Comparison of ENCODE assay signal across 8 cellular contexts in the genomic region with DNA sequence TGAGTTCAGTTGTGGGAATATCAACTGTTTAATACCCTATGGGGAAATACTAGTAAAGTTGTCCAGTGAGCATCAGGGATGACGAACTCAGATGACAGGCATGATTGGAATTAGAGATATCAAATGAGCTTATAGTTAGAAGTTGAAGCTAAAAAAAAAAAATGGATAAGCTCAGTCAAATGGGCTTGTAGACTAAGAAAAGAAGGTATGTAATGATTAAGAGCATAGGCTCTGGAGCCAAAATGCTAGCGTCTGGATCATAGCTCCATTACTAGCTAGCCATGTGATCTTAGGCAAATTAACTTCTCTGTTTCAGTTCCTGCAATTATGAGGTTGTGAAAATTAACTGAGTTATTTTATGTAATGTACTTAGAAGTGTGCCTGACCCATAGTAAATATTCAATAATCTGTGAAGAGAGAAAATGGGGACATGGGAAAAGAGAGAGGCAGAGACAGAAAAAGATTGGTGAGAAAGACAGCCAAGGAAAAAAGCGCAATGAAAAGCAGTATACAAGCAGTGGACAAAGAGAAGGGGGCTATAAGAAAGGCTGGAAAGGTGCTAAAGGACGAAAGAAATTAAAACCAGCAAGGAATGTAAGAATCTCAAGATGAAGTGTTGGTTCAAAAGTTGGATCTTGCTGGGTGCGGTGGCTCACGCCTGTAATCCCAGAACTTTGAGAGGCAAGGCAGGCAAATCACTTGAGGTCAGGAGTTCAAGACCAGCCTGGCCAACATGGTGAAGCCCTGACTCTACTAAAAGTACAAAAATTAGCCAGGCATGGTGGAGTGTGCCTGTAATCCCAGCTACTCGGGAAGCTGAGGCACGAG.
DNase-seq lines count a peak whose midpoint lies in the region; ATAC-seq and TF ChIP-seq lines count a peak whose summit lies in the region.

No MANE protein-coding gene starts in this region.

- peak overlapping the region; percentile 72 for H3K4me3 ChIP-seq in OCI-LY3 (ENCODE audit: low read length)
- H3K4me3 ChIP-seq in coronary artery = no peak overlapping the region

- no peak overlapping the region; the same call in 1 of the 2 replicates for H2AFZ ChIP-seq in OCI-LY3 (ENCODE audit: low read depth, low read length)

- TF ChIP-seq CTCF in OCI-LY3 (IDR thresholded peaks at IDR 0.05; ENCODE audit: low read depth, low read length) (no peak), coronary artery (IDR thresholded peaks at IDR 0.05) (no peak)

- no peaks in the 10 kb centered on the region for H3K9me3 ChIP-seq in OCI-LY3 (ENCODE audit: insufficient read depth, low read length)

- no peaks in the 10 kb centered on the region for H3K27me3 Mint-ChIP-seq in activated CD4-positive, alpha-beta T cell treated with anti-CD3 and anti-CD28 coated beads, Interleukin-2, amount 10 ng/mL, durations not matched to agents 7 days and 5 days

- peak overlapping the region; percentile 31 for H3K4me3 Mint-ChIP-seq in activated CD4-positive, alpha-beta T cell treated with anti-CD3 and anti-CD28 coated beads, Interleukin-2, amount 10 ng/mL, durations not matched to agents 7 days and 5 days

- H3K36me3 ChIP-seq in OCI-LY3 (replicated peaks; ENCODE audit: low read depth, low read length) = no peaks in the 10 kb centered on the region

- CTCF ChIA-PET in activated CD4-positive, alpha-beta T cell treated with anti-CD3 and anti-CD28 coated beads, Interleukin-2, amount 10 ng/mL, durations not matched to agents 7 days and 5 days (lab: Charles Lee) = interaction anchor here (0.6 to 5.1 kb wide), 10 partner anchors 9 to 608 kb away, joined by 3 to 34 read pairs (median 4); no protein-coding TSS in a partner anchor

- H3K4me1 Mint-ChIP-seq in activated CD4-positive, alpha-beta T cell treated with anti-CD3 and anti-CD28 coated beads, Interleukin-2, amount 10 ng/mL, durations not matched to agents 7 days and 5 days = peaks cover 82% of the 10 kb centered on the region

- H3K79me2 ChIP-seq in OCI-LY3 (ENCODE audit: low read length) = no peaks in the 10 kb centered on the region

- peak overlapping the region; percentile 88 for H3K4me2 ChIP-seq in OCI-LY3 (ENCODE audit: low read length)

- peak overlapping the region; percentile 99 for H3K27ac ChIP-seq in OCI-LY3 (ENCODE audit: low read length)
- H3K27ac ChIP-seq in coronary artery = no peak overlapping the region

- H3K9me3 Mint-ChIP-seq in activated CD4-positive, alpha-beta T cell treated with anti-CD3 and anti-CD28 coated beads, Interleukin-2, amount 10 ng/mL, durations not matched to agents 7 days and 5 days = peaks cover 8% of the 10 kb centered on the region

- H3K9ac ChIP-seq in OCI-LY3 (ENCODE audit: low read length) = peak overlapping the region; percentile 87

- H3K27me3 ChIP-seq in OCI-LY3 (ENCODE audit: low read depth, low read length) = no peaks in the 10 kb centered on the region

- no peaks in the 10 kb centered on the region for H4K20me1 ChIP-seq in OCI-LY3 (ENCODE audit: insufficient read depth, low read length)

- POLR2A ChIA-PET in activated CD4-positive, alpha-beta T cell treated with anti-CD3 and anti-CD28 coated beads, Interleukin-2, amount 10 ng/mL, durations not matched to agents 7 days and 5 days (lab: Charles Lee) = interaction anchor here (0.6 to 4.2 kb wide), 8 partner anchors 17 to 605 kb away, joined by 3 to 21 read pairs (median 6); partner anchors contain the start of gene SLC39A10

- ATAC-seq in HG02870 (IDR thresholded peaks at IDR 0.05; ENCODE audit: unreplicated experiment) = peak; percentile 36

- H3K4me1 ChIP-seq in OCI-LY3 (ENCODE audit: low read length) = peaks cover 62% of the 10 kb centered on the region

- peak overlapping the region; percentile 95 for H3K27ac Mint-ChIP-seq in activated CD4-positive, alpha-beta T cell treated with anti-CD3 and anti-CD28 coated beads, Interleukin-2, amount 10 ng/mL, durations not matched to agents 7 days and 5 days

- no peak for DNase-seq in activated CD4-positive, alpha-beta T cell treated with anti-CD3 and anti-CD28 coated beads, Interleukin-2, amount 10 ng/mL, durations not matched to agents 7 days and 5 days
- DNase-seq in activated CD4-positive, alpha-beta T cell treated with anti-CD3 and anti-CD28 coated beads for 48 hours = no peak
- DNase-seq in fibroblast of peridontal ligament (ENCODE audit: extremely low read depth) (peak; percentile 89), coronary artery (ENCODE audit: low spot score) (no peak), kidney glomerular epithelial cell (lab: John Stamatoyannopoulos, UW) (no peak), iPS-NIHi11 (ENCODE audit: low spot score) (no peak)

- peaks cover 21% of the 10 kb centered on the region for H3K36me3 Mint-ChIP-seq in activated CD4-positive, alpha-beta T cell treated with anti-CD3 and anti-CD28 coated beads, Interleukin-2, amount 10 ng/mL, durations not matched to agents 7 days and 5 days (ENCODE audit: low read depth)
